In the genomic region with DNA sequence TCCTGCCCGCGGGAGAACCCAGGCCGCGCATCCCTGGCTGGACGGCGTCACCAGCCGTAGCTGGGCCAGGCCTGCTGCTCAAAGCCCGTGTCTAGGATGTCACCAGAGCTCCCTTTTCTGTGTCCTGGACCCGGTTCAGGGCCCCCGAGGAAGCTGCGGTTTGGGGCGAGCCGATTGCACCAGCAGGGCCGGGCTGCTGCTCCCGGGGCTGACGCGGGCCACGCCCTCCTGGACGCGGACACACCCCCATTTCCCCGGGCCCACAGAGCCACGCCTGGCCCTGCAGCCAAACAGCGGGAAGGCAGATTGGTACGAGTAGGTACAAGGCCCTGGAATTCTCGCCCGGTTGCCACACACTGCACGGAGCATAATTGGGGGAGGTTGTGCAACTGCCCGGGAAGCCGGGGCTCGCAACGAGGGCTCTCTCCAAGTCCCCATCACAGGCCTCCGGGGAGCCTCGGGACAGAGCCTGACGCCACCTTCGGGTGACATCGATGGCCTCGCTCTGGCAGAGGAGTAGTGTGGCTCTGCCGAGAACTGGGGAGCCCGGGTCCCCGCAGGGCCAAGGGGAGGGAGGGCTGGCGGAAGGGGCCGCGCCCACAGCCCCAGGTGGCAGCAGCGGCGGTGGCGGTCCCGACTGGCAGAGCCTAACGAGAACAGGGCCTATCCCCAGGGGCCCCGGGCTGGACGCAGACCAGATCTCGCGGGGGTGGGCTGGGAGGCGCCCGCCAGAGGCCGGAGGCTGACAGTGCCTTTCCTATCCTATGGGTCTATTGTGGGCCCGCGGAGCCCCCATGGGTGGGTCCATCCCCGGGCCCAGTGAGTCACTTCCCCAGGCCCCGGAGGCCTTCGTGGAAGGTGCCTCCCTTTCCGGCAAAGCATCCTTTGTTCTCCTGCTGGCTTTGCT, we compare ENCODE assay signal across 1 cellular context.
TF ChIP-seq lines count a peak whose summit lies in the region.

No MANE protein-coding gene starts in this region.

TF ChIP-seq in K562, 482 proteins besides CTCF, POLR2A, EP300 and RAD21 (continued from another document):
- TF ChIP-seq, protein P1, sequence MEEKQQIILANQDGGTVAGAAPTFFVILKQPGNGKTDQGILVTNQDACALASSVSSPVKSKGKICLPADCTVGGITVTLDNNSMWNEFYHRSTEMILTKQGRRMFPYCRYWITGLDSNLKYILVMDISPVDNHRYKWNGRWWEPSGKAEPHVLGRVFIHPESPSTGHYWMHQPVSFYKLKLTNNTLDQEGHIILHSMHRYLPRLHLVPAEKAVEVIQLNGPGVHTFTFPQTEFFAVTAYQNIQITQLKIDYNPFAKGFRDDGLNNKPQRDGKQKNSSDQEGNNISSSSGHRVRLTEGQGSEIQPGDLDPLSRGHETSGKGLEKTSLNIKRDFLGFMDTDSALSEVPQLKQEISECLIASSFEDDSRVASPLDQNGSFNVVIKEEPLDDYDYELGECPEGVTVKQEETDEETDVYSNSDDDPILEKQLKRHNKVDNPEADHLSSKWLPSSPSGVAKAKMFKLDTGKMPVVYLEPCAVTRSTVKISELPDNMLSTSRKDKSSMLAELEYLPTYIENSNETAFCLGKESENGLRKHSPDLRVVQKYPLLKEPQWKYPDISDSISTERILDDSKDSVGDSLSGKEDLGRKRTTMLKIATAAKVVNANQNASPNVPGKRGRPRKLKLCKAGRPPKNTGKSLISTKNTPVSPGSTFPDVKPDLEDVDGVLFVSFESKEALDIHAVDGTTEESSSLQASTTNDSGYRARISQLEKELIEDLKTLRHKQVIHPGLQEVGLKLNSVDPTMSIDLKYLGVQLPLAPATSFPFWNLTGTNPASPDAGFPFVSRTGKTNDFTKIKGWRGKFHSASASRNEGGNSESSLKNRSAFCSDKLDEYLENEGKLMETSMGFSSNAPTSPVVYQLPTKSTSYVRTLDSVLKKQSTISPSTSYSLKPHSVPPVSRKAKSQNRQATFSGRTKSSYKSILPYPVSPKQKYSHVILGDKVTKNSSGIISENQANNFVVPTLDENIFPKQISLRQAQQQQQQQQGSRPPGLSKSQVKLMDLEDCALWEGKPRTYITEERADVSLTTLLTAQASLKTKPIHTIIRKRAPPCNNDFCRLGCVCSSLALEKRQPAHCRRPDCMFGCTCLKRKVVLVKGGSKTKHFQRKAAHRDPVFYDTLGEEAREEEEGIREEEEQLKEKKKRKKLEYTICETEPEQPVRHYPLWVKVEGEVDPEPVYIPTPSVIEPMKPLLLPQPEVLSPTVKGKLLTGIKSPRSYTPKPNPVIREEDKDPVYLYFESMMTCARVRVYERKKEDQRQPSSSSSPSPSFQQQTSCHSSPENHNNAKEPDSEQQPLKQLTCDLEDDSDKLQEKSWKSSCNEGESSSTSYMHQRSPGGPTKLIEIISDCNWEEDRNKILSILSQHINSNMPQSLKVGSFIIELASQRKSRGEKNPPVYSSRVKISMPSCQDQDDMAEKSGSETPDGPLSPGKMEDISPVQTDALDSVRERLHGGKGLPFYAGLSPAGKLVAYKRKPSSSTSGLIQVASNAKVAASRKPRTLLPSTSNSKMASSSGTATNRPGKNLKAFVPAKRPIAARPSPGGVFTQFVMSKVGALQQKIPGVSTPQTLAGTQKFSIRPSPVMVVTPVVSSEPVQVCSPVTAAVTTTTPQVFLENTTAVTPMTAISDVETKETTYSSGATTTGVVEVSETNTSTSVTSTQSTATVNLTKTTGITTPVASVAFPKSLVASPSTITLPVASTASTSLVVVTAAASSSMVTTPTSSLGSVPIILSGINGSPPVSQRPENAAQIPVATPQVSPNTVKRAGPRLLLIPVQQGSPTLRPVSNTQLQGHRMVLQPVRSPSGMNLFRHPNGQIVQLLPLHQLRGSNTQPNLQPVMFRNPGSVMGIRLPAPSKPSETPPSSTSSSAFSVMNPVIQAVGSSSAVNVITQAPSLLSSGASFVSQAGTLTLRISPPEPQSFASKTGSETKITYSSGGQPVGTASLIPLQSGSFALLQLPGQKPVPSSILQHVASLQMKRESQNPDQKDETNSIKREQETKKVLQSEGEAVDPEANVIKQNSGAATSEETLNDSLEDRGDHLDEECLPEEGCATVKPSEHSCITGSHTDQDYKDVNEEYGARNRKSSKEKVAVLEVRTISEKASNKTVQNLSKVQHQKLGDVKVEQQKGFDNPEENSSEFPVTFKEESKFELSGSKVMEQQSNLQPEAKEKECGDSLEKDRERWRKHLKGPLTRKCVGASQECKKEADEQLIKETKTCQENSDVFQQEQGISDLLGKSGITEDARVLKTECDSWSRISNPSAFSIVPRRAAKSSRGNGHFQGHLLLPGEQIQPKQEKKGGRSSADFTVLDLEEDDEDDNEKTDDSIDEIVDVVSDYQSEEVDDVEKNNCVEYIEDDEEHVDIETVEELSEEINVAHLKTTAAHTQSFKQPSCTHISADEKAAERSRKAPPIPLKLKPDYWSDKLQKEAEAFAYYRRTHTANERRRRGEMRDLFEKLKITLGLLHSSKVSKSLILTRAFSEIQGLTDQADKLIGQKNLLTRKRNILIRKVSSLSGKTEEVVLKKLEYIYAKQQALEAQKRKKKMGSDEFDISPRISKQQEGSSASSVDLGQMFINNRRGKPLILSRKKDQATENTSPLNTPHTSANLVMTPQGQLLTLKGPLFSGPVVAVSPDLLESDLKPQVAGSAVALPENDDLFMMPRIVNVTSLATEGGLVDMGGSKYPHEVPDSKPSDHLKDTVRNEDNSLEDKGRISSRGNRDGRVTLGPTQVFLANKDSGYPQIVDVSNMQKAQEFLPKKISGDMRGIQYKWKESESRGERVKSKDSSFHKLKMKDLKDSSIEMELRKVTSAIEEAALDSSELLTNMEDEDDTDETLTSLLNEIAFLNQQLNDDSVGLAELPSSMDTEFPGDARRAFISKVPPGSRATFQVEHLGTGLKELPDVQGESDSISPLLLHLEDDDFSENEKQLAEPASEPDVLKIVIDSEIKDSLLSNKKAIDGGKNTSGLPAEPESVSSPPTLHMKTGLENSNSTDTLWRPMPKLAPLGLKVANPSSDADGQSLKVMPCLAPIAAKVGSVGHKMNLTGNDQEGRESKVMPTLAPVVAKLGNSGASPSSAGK (IDR thresholded peaks at IDR 0.05) = peak; percentile 70
- peak; percentile 34; the same call in 1 of the 2 replicates for TF ChIP-seq CREM (IDR thresholded peaks at IDR 0.05; ENCODE audit: low read depth)
